Comparison of ENCODE assay signal across 8 cellular contexts in genomic region chr19:37779139-37780035, GRCh38. TPM values are rescaled to one million over a fixed set of nuclear protein-coding genes. Genes with fewer than 3 reads are reported as not detected.
DNase-seq lines count a peak whose midpoint lies in the region; ATAC-seq, FAIRE-seq and TF ChIP-seq lines count a peak whose summit lies in the region.

Gene ZNF573, minus strand, starts transcription at chr19:37779586. Its CDS starts 5,857 bp downstream, at chr19:37773729.

- H4K20me1 ChIP-seq in Karpas-422 (ENCODE audit: insufficient read depth, low read depth, low read length) = no peaks in the 10 kb centered on the region
- no peaks in the 10 kb centered on the region for H4K20me1 ChIP-seq in fibroblast of lung (ENCODE audit: control insufficient read depth, extremely low read depth, insufficient read depth, low read length)

- H3K4me1 Mint-ChIP-seq in activated T-helper 1 cell treated with anti-CD3 and anti-CD28 coated beads, Interleukin-12 subunit alpha, Interleukin-12 subunit beta, Interleukin-2, Interleukin-4 antibody, amounts not matched to agents 30 ng/mL and 10 ng/mL and 1 ng/mL, durations not matched to agents 14 hours and 24 hours and 36 hours (ENCODE audit: low read depth) = peaks cover 15% of the 10 kb centered on the region
- H3K4me1 Mint-ChIP-seq in naive B cell = peaks cover 36 to 43% (median 37%) of the 10 kb centered on the region in 3 donors
- H3K4me1 Mint-ChIP-seq in stimulated activated effector memory CD8-positive, alpha-beta T cell treated with anti-CD3 and anti-CD28 coated beads, Interleukin-12 subunit alpha, Interleukin-12 subunit beta, amount 100 ng/mL, for 72 hours = peaks cover 37% of the 10 kb centered on the region

- no peak for FAIRE-seq in RCC 7860 (lab: Jason Lieb, UNC)

- H3K36me3 ChIP-seq in Karpas-422 (ENCODE audit: insufficient read depth, low read length) = peaks cover 4% of the 10 kb centered on the region; the same call in 1 of the 2 replicates
- no peaks in the 10 kb centered on the region for H3K36me3 ChIP-seq in fibroblast of lung (ENCODE audit: control insufficient read depth, insufficient read depth, low read length)

- H3K27me3 Mint-ChIP-seq in activated T-helper 1 cell treated with anti-CD3 and anti-CD28 coated beads, Interleukin-12 subunit alpha, Interleukin-12 subunit beta, Interleukin-2, Interleukin-4 antibody, amounts not matched to agents 30 ng/mL and 10 ng/mL and 1 ng/mL, durations not matched to agents 14 hours and 24 hours and 36 hours (ENCODE audit: insufficient read depth) = no peaks in the 10 kb centered on the region
- no peaks in the 10 kb centered on the region for H3K27me3 Mint-ChIP-seq in naive B cell

- H2AFZ ChIP-seq in Karpas-422 (ENCODE audit: low read length) (peak within 1 kb of the TSS; percentile 97), fibroblast of lung (ENCODE audit: low read length) (peak within 1 kb of the TSS; percentile 100)

- DNase-seq in DMS53 treated with DMSO at 0.1 percent for 48 hours (lab: John Stamatoyannopoulos, UW; ENCODE audit: unreplicated experiment) (peak; percentile 84), Karpas-422 (peak; percentile 94), RCC 7860 (ENCODE audit: low spot score) (peak; percentile 60), fibroblast of lung (ENCODE audit: low read depth in 2 of 2) (peak; percentile 89 to 91), naive B cell (peak; percentile 83)
- peak; percentile 73 for DNase-seq in activated T-helper 1 cell treated with anti-CD3 and anti-CD28 coated beads, Interleukin-12 subunit alpha, Interleukin-12 subunit beta, Interleukin-2, Interleukin-4 antibody, amounts not matched to agents 30 ng/mL and 10 ng/mL and 1 ng/mL, durations not matched to agents 14 hours and 24 hours and 36 hours (ENCODE audit: low spot score)
- peak; percentile 65 to 92 for DNase-seq in stimulated activated effector memory CD8-positive, alpha-beta T cell treated with anti-CD3 and anti-CD28 coated beads, Interleukin-12 subunit alpha, Interleukin-12 subunit beta, amount 100 ng/mL, for 72 hours (ENCODE audit: low spot score in 2 of 2)

- H3K9me3 Mint-ChIP-seq in activated T-helper 1 cell treated with anti-CD3 and anti-CD28 coated beads, Interleukin-12 subunit alpha, Interleukin-12 subunit beta, Interleukin-2, Interleukin-4 antibody, amounts not matched to agents 30 ng/mL and 10 ng/mL and 1 ng/mL, durations not matched to agents 14 hours and 24 hours and 36 hours = peaks cover 36% of the 10 kb centered on the region
- H3K9me3 Mint-ChIP-seq in naive B cell = no peaks in the 10 kb centered on the region
- H3K9me3 Mint-ChIP-seq in stimulated activated effector memory CD8-positive, alpha-beta T cell treated with anti-CD3 and anti-CD28 coated beads, Interleukin-12 subunit alpha, Interleukin-12 subunit beta, amount 100 ng/mL, for 72 hours = no peaks in the 10 kb centered on the region

- H3K9ac ChIP-seq in Karpas-422 (ENCODE audit: low read length) (peak within 1 kb of the TSS; percentile 78), fibroblast of lung (ENCODE audit: insufficient read depth, low read length) (peak within 1 kb of the TSS; percentile 72)

- H3K27ac ChIP-seq in Karpas-422 (ENCODE audit: low read length) (peak within 1 kb of the TSS; percentile 26; the same call in 1 of the 2 replicates), fibroblast of lung (ENCODE audit: insufficient read depth, low read length) (peak within 1 kb of the TSS; percentile 80)

- H3K36me3 Mint-ChIP-seq in activated T-helper 1 cell treated with anti-CD3 and anti-CD28 coated beads, Interleukin-12 subunit alpha, Interleukin-12 subunit beta, Interleukin-2, Interleukin-4 antibody, amounts not matched to agents 30 ng/mL and 10 ng/mL and 1 ng/mL, durations not matched to agents 14 hours and 24 hours and 36 hours (ENCODE audit: low read depth) = peaks cover 18% of the 10 kb centered on the region
- peaks cover 5 to 11% of the 10 kb centered on the region in 2 donors for H3K36me3 Mint-ChIP-seq in naive B cell
- H3K36me3 Mint-ChIP-seq in stimulated activated effector memory CD8-positive, alpha-beta T cell treated with anti-CD3 and anti-CD28 coated beads, Interleukin-12 subunit alpha, Interleukin-12 subunit beta, amount 100 ng/mL, for 72 hours = peaks cover 11% of the 10 kb centered on the region

- H3K9me2 ChIP-seq in Karpas-422 (replicated peaks; ENCODE audit: insufficient read depth, low read length) = no peaks in the 10 kb centered on the region

- H3K4me1 ChIP-seq in Karpas-422 (ENCODE audit: low read length) (peaks cover 13% of the 10 kb centered on the region), fibroblast of lung (ENCODE audit: control insufficient read depth, extremely low read depth, insufficient read depth, low read length) (no peaks in the 10 kb centered on the region)

- H3K27ac Mint-ChIP-seq in activated T-helper 1 cell treated with anti-CD3 and anti-CD28 coated beads, Interleukin-12 subunit alpha, Interleukin-12 subunit beta, Interleukin-2, Interleukin-4 antibody, amounts not matched to agents 30 ng/mL and 10 ng/mL and 1 ng/mL, durations not matched to agents 14 hours and 24 hours and 36 hours = peak within 1 kb of the TSS; percentile 86
- peak within 1 kb of the TSS; percentile 95 to 99 (median 98) for H3K27ac Mint-ChIP-seq in naive B cell
- H3K27ac Mint-ChIP-seq in stimulated activated effector memory CD8-positive, alpha-beta T cell treated with anti-CD3 and anti-CD28 coated beads, Interleukin-12 subunit alpha, Interleukin-12 subunit beta, amount 100 ng/mL, for 72 hours = peak within 1 kb of the TSS; percentile 95

- H3K9me3 ChIP-seq in Karpas-422 (ENCODE audit: low read length) (peaks cover 3% of the 10 kb centered on the region), fibroblast of lung (ENCODE audit: control insufficient read depth, insufficient read depth, low read depth, low read length) (no peaks in the 10 kb centered on the region)

- ATAC-seq in GM21737 (IDR thresholded peaks at IDR 0.05; ENCODE audit: unreplicated experiment) (peak; percentile 93), naive B cell (ENCODE audit: low read depth in 2 of 2) (peak; percentile 74 to 83)
- peak; percentile 95 for ATAC-seq in stimulated activated effector memory CD8-positive, alpha-beta T cell treated with anti-CD3 and anti-CD28 coated beads, Interleukin-12 subunit alpha, Interleukin-12 subunit beta, amount 100 ng/mL, for 72 hours

- peak within 1 kb of the TSS; percentile 95 for H3K4me3 Mint-ChIP-seq in activated T-helper 1 cell treated with anti-CD3 and anti-CD28 coated beads, Interleukin-12 subunit alpha, Interleukin-12 subunit beta, Interleukin-2, Interleukin-4 antibody, amounts not matched to agents 30 ng/mL and 10 ng/mL and 1 ng/mL, durations not matched to agents 14 hours and 24 hours and 36 hours
- H3K4me3 Mint-ChIP-seq in naive B cell = peak within 1 kb of the TSS; percentile 92 to 99 (median 97)
- H3K4me3 Mint-ChIP-seq in stimulated activated effector memory CD8-positive, alpha-beta T cell treated with anti-CD3 and anti-CD28 coated beads, Interleukin-12 subunit alpha, Interleukin-12 subunit beta, amount 100 ng/mL, for 72 hours = peak within 1 kb of the TSS; percentile 90

- peaks cover 22% of the 10 kb centered on the region for H3K79me2 ChIP-seq in Karpas-422 (ENCODE audit: low read length)
- no peaks in the 10 kb centered on the region for H3K79me2 ChIP-seq in fibroblast of lung (ENCODE audit: control insufficient read depth, insufficient read depth, low read length)

- peak within 1 kb of the TSS; percentile 75 for H3K4me2 ChIP-seq in Karpas-422 (ENCODE audit: low read depth, low read length, poor library complexity, severe bottlenecking)
- H3K4me2 ChIP-seq in fibroblast of lung (ENCODE audit: extremely low read depth, insufficient read depth, low read length) = peak within 1 kb of the TSS; percentile 97

- intact Hi-C loops in activated T-helper 1 cell treated with anti-CD3 and anti-CD28 coated beads, Interleukin-12 subunit alpha, Interleukin-12 subunit beta, Interleukin-2, Interleukin-4 antibody, amounts not matched to agents 30 ng/mL and 10 ng/mL and 1 ng/mL, durations not matched to agents 14 hours and 24 hours and 36 hours (cut with micrococcal nuclease) = loop anchor here (1.0 to 5.0 kb wide), 9 partner anchors 60 to 1113 kb away; partner anchors contain the start of genes SIPA1L3, ZFP30, ZNF461 and ZNF527

- peak; percentile 6 to 28 for TF ChIP-seq CTCF in fibroblast of lung (conservative IDR thresholded peaks at IDR 0.05 in 1 of 2, IDR thresholded peaks at IDR 0.05 in 1 of 2; ENCODE audit: low read depth in 1 of 2, low read length in 2 of 2)

- H3K4me3 ChIP-seq in Karpas-422 (ENCODE audit: low read length) (peak within 1 kb of the TSS; percentile 84), fibroblast of lung (replicated peaks in 1 of 4; ENCODE audit: control extremely low read depth in 1 of 4, insufficient read depth in 1 of 4, low read depth in 3 of 4, low read length in 4 of 4) (peak within 1 kb of the TSS; percentile 76 to 100 (median 84))

- H3K27me3 ChIP-seq in Karpas-422 (ENCODE audit: low read length) = no peaks in the 10 kb centered on the region
- no peaks in the 10 kb centered on the region for H3K27me3 ChIP-seq in fibroblast of lung (ENCODE audit: control insufficient read depth, insufficient read depth, low read length)

RNA-seq across cellular contexts. Expression of gene ZNF573, which starts in this region (rescaled TPM):
- 8.4 and 23.5 TPM in 2 replicates for total RNA-seq in Karpas-422 (2014; rRNA removed; shearing (Covaris generic); ENCODE audit: low replicate concordance)
- 3.7 and 5.6 TPM in 2 replicates for total RNA-seq in activated T-helper 1 cell treated with anti-CD3 and anti-CD28 coated beads, Interleukin-12 subunit alpha, Interleukin-12 subunit beta, Interleukin-2, Interleukin-4 antibody, amounts not matched to agents 30 ng/mL and 10 ng/mL and 1 ng/mL, durations not matched to agents 14 hours and 24 hours and 36 hours
- total RNA-seq in fibroblast of lung = 6.2 and 8.6 TPM in 2 replicates
- polyA plus RNA-seq in fibroblast of lung = 2.9 and 3.7 TPM in 2 replicates
- 1.1 and 1.2 TPM in 2 replicates for polyA plus RNA-seq in fibroblast of lung (2012)
- polyA minus RNA-seq in fibroblast of lung (ENCODE audit: low replicate concordance) = not detected in 2 replicates
- 10 to 100 TPM in 4 of 6 donors, 1 to 10 TPM in 2; 4.3 to 17.0 (median 14.8) TPM for polyA plus RNA-seq in naive B cell (ENCODE audit: low read depth in 6 of 6)

Comparison
In these comparisons a context has a peak if more than half of its experiments do, and no peak if none do; other contexts are left out.
1. Peak in every context shown above with its lines: DNase-seq, ATAC-seq, H3K4me3 ChIP-seq and H3K27ac ChIP-seq.